ENCODE assay signal across 9 cellular contexts in genomic region chr3:49903451-49904424, GRCh38. TPM values are rescaled to one million over a fixed set of nuclear protein-coding genes. Genes with fewer than 3 reads are reported as not detected.
DNase-seq lines count a peak whose midpoint lies in the region; ATAC-seq lines count a peak whose summit lies in the region.
"Had no signal": no experiment of that assay in that cellular context is flagged by ENCODE, and none has a peak within 500 bp of the region (broad histone marks: within the 10 kb centered on the region; RNA-seq: fewer than 3 reads in every experiment).

TSS of gene MST1R (minus strand) at chr3:49903873. CDS start at chr3:49903609, 264 bp downstream.

- H3K4me1 ChIP-seq in mesendoderm (ENCODE audit: control insufficient read depth, low read depth, low read length) = peaks cover 5% of the 10 kb centered on the region

- no peaks in the 10 kb centered on the region for H3K9me3 Mint-ChIP-seq in activated CD4-positive, alpha-beta T cell treated with anti-CD3 and anti-CD28 coated beads for 36 hours (ENCODE audit: low read depth)

- no peak within 1 kb of the TSS for H2BK15ac ChIP-seq in mesendoderm (replicated peaks; ENCODE audit: low read depth)

- no peaks in the 10 kb centered on the region for H3K27me3 ChIP-seq in mesendoderm (ENCODE audit: insufficient read depth, low read length, poor library complexity)

- POLR2A ChIA-PET in activated CD4-positive, alpha-beta T cell treated with anti-CD3 and anti-CD28 coated beads for 36 hours (lab: Charles Lee) = no interaction called here

- H3K27ac Mint-ChIP-seq in activated CD4-positive, alpha-beta T cell treated with anti-CD3 and anti-CD28 coated beads for 36 hours = peak within 1 kb of the TSS; percentile 92

- H3K4me1 Mint-ChIP-seq in activated CD4-positive, alpha-beta T cell treated with anti-CD3 and anti-CD28 coated beads for 36 hours = peaks cover 22% of the 10 kb centered on the region

- peak; percentile 83 to 86 for DNase-seq in NCI-H2081 (lab: John Stamatoyannopoulos, UW)
- DNase-seq in NCI-H2081 treated with DMSO at 0.1 percent for 48 hours (lab: John Stamatoyannopoulos, UW) = no peak
- peak; percentile 72 for DNase-seq in HuH-7 (ENCODE audit: low spot score)
- DNase-seq in activated CD4-positive, alpha-beta T cell treated with anti-CD3 and anti-CD28 coated beads for 36 hours = peak; percentile 93
- DNase-seq in dermis blood vessel endothelial cell = peak; percentile 55
- peak; percentile 96 for DNase-seq in mesendoderm
- DNase-seq in stimulated activated CD8-positive, alpha-beta memory T cell treated with anti-CD3 and anti-CD28 coated beads, Interleukin-4, amount 100 ng/mL, for 4 hours (ENCODE audit: low read depth in 2 of 2, low spot score in 1 of 2) = peak; percentile 26 to 41
- no peak for DNase-seq in superior temporal gyrus (ENCODE audit: extremely low spot score)

- peak within 1 kb of the TSS; percentile 81 for H3K56ac ChIP-seq in mesendoderm (ENCODE audit: low read length)

- no peak within 1 kb of the TSS for H3K4ac ChIP-seq in mesendoderm (ENCODE audit: low read depth, low read length)

- peak; percentile 97 for ATAC-seq in activated CD4-positive, alpha-beta T cell treated with anti-CD3 and anti-CD28 coated beads for 36 hours

- H4K8ac ChIP-seq in mesendoderm (ENCODE audit: low read depth, low read length) = no peak within 1 kb of the TSS

- H3K9ac ChIP-seq in mesendoderm (ENCODE audit: low read length) = peak within 1 kb of the TSS; percentile 62

- H3K79me1 ChIP-seq in mesendoderm (ENCODE audit: low read length) = no peaks in the 10 kb centered on the region

- H3K18ac ChIP-seq in mesendoderm (ENCODE audit: low read length) = no peak within 1 kb of the TSS

- peak within 1 kb of the TSS; percentile 34 for H3K4me2 ChIP-seq in mesendoderm (ENCODE audit: low read length)

- WGBS in mesendoderm (ENCODE audit: extremely low coverage, insufficient coverage, low lambda C conversion rate) = no CpG with 5 or more reads among the region's 65 CpGs

- H2BK5ac ChIP-seq in mesendoderm (ENCODE audit: low read length) = no peak within 1 kb of the TSS

- H2BK120ac ChIP-seq in mesendoderm (ENCODE audit: low read depth, low read length) = no peak within 1 kb of the TSS

- H4K5ac ChIP-seq in mesendoderm (ENCODE audit: low read length) = no peak within 1 kb of the TSS

- CTCF ChIA-PET in activated CD4-positive, alpha-beta T cell treated with anti-CD3 and anti-CD28 coated beads for 36 hours (lab: Charles Lee) = no interaction called here

- H3K23ac ChIP-seq in mesendoderm (ENCODE audit: low read length) = peak within 1 kb of the TSS; percentile 25

- H3K4me3 Mint-ChIP-seq in activated CD4-positive, alpha-beta T cell treated with anti-CD3 and anti-CD28 coated beads for 36 hours = peak within 1 kb of the TSS; percentile 84

- no peaks in the 10 kb centered on the region for H3K27me3 Mint-ChIP-seq in activated CD4-positive, alpha-beta T cell treated with anti-CD3 and anti-CD28 coated beads for 36 hours

- peaks cover 2% of the 10 kb centered on the region for H3K36me3 Mint-ChIP-seq in activated CD4-positive, alpha-beta T cell treated with anti-CD3 and anti-CD28 coated beads for 36 hours (ENCODE audit: low read depth)

- H3K79me2 ChIP-seq in mesendoderm (ENCODE audit: control insufficient read depth, insufficient read depth, low read length) = no peaks in the 10 kb centered on the region

- no peak within 1 kb of the TSS for H3K4me3 ChIP-seq in mesendoderm (ENCODE audit: low read length)

- intact Hi-C loops in activated CD4-positive, alpha-beta T cell treated with anti-CD3 and anti-CD28 coated beads for 36 hours (cut with DNase I, micrococcal nuclease) = loop anchor here (1.0 to 10.0 kb wide), 6 partner anchors 26 to 181 kb away; partner anchors contain the start of genes GMPPB (in 2 of the 2), TRAIP (in 2 of the 2), IP6K1 (in 1 of the 2) and MON1A (in 1 of the 2)

- H3K36me3 ChIP-seq in mesendoderm (ENCODE audit: control insufficient read depth, insufficient read depth, low read length) = no peaks in the 10 kb centered on the region

- peak within 1 kb of the TSS; percentile 94 for H2AK5ac ChIP-seq in mesendoderm (ENCODE audit: low read length)

- H3K27ac ChIP-seq in mesendoderm (ENCODE audit: low read depth, low read length) = no peak within 1 kb of the TSS
- H3K27ac ChIP-seq: C4-2B had no signal

RNA-seq across cellular contexts. Expression of gene MST1R, which starts in this region (rescaled TPM):
- total RNA-seq in activated CD4-positive, alpha-beta T cell treated with anti-CD3 and anti-CD28 coated beads for 36 hours = 1 to 10 TPM in 1 of 2 experiments, under 1 TPM in 1; 0.86 to 1.2 TPM
- 0.34 and 0.65 TPM in 2 replicates for total RNA-seq in dermis blood vessel endothelial cell
- 1.7 TPM for polyA plus RNA-seq in mesendoderm (2013, experiment 1 of 2)
- polyA plus RNA-seq in mesendoderm (2013, experiment 2 of 2) = 1.3 TPM

Comparison
In these comparisons a context has a peak if more than half of its experiments do, and no peak if none do; other contexts are left out.
1. DNase-seq: peak in NCI-H2081 (2 of 2), HuH-7 (single experiment), activated CD4-positive, alpha-beta T cell treated with anti-CD3 and anti-CD28 coated beads for 36 hours (single experiment), mesendoderm (single experiment) and stimulated activated CD8-positive, alpha-beta memory T cell treated with anti-CD3 and anti-CD28 coated beads, Interleukin-4, amount 100 ng/mL, for 4 hours (2 of 2); none in NCI-H2081 treated with DMSO at 0.1 percent for 48 hours (single experiment) and superior temporal gyrus (single experiment).
2. Peak in DNase-seq in dermis blood vessel endothelial cell; RNA of the gene not detected or under 1 TPM.